In genomic region chr7:152513861-152514770, GRCh38 we compare ENCODE assay signal across 21 cellular contexts.
"Had no signal": no experiment of that assay in that cellular context is flagged by ENCODE, and none has a peak within 500 bp of the region (broad histone marks: within the 10 kb centered on the region; RNA-seq: fewer than 3 reads in every experiment).

No MANE protein-coding gene starts in this region.

- H3K4me2 ChIP-seq: hepatocyte had no signal

- H3K27ac ChIP-seq: foreskin keratinocyte, hepatocyte, ovary, right atrium auricular region, sigmoid colon, skin epidermis, testis, tibial nerve, upper lobe of right lung, vagina had no signal

- DNase-seq: effector memory CD8-positive, alpha-beta T cell; erythroblast; foreskin keratinocyte; kidney; left colon; mesendoderm; naive thymus-derived CD4-positive, alpha-beta T cell; nucleus accumbens; ovary; sigmoid colon; stimulated activated CD4-positive, alpha-beta T cell treated with anti-CD3 and anti-CD28 coated beads, Interleukin-2, amount 100 ng/mL, for 24 hours; stimulated activated CD4-positive, alpha-beta T cell treated with anti-CD3 and anti-CD28 coated beads, Interleukin-4, amount 100 ng/mL, for 4 hours; stimulated activated naive B cell treated with anti-CD40 and anti-IgM and Interleukin-4, amounts not matched to agents 10 μg/mL and 1 μg/mL and 100 μg/mL, for 72 hours; stimulated activated naive CD8-positive, alpha-beta T cell treated with anti-CD3 and anti-CD28 coated beads, Interleukin-15, amount 100 ng/mL, for 72 hours; testis; upper lobe of right lung had no signal

- H3K79me2 ChIP-seq: hepatocyte had no signal

- H3K9me3 Mint-ChIP-seq: effector memory CD8-positive, alpha-beta T cell; stimulated activated naive CD8-positive, alpha-beta T cell treated with anti-CD3 and anti-CD28 coated beads, Interleukin-15, amount 100 ng/mL, for 72 hours had no signal

- ATAC-seq: effector memory CD8-positive, alpha-beta T cell; foreskin keratinocyte; left colon; naive thymus-derived CD4-positive, alpha-beta T cell; stimulated activated naive B cell treated with anti-CD40 and anti-IgM and Interleukin-4, amounts not matched to agents 10 μg/mL and 1 μg/mL and 100 μg/mL, for 72 hours; stimulated activated naive CD8-positive, alpha-beta T cell treated with anti-CD3 and anti-CD28 coated beads, Interleukin-15, amount 100 ng/mL, for 72 hours; upper lobe of right lung had no signal

- H3K4me1 ChIP-seq: foreskin keratinocyte, right atrium auricular region, sigmoid colon, testis, tibial nerve, upper lobe of right lung, vagina had no signal

- H2AFZ ChIP-seq: hepatocyte had no signal

- H3K27me3 ChIP-seq: foreskin keratinocyte, hepatocyte, ovary, right atrium auricular region, sigmoid colon, testis, tibial nerve, upper lobe of right lung, vagina had no signal

- H3K4me3 Mint-ChIP-seq: stimulated activated naive B cell treated with anti-CD40 and anti-IgM and Interleukin-4, amounts not matched to agents 10 μg/mL and 1 μg/mL and 100 μg/mL, for 72 hours had no signal

- H3K9me3 ChIP-seq: ovary, testis, upper lobe of right lung had no signal

- H3K27me3 Mint-ChIP-seq: effector memory CD8-positive, alpha-beta T cell; stimulated activated naive CD8-positive, alpha-beta T cell treated with anti-CD3 and anti-CD28 coated beads, Interleukin-15, amount 100 ng/mL, for 72 hours had no signal

- H3K36me3 ChIP-seq: ovary, right atrium auricular region, sigmoid colon, tibial nerve, upper lobe of right lung, vagina had no signal

- H3K4me3 ChIP-seq: hepatocyte, ovary, right atrium auricular region, sigmoid colon, skin epidermis, tibial nerve, upper lobe of right lung, vagina had no signal

- FAIRE-seq: kidney had no signal

- H3K27ac Mint-ChIP-seq: naive thymus-derived CD4-positive, alpha-beta T cell; stimulated activated naive B cell treated with anti-CD40 and anti-IgM and Interleukin-4, amounts not matched to agents 10 μg/mL and 1 μg/mL and 100 μg/mL, for 72 hours; stimulated activated naive CD8-positive, alpha-beta T cell treated with anti-CD3 and anti-CD28 coated beads, Interleukin-15, amount 100 ng/mL, for 72 hours had no signal

- H3K36me3 Mint-ChIP-seq: naive thymus-derived CD4-positive, alpha-beta T cell; stimulated activated naive B cell treated with anti-CD40 and anti-IgM and Interleukin-4, amounts not matched to agents 10 μg/mL and 1 μg/mL and 100 μg/mL, for 72 hours had no signal
